8 cellular contexts compared by ENCODE assay signal in the genomic region with DNA sequence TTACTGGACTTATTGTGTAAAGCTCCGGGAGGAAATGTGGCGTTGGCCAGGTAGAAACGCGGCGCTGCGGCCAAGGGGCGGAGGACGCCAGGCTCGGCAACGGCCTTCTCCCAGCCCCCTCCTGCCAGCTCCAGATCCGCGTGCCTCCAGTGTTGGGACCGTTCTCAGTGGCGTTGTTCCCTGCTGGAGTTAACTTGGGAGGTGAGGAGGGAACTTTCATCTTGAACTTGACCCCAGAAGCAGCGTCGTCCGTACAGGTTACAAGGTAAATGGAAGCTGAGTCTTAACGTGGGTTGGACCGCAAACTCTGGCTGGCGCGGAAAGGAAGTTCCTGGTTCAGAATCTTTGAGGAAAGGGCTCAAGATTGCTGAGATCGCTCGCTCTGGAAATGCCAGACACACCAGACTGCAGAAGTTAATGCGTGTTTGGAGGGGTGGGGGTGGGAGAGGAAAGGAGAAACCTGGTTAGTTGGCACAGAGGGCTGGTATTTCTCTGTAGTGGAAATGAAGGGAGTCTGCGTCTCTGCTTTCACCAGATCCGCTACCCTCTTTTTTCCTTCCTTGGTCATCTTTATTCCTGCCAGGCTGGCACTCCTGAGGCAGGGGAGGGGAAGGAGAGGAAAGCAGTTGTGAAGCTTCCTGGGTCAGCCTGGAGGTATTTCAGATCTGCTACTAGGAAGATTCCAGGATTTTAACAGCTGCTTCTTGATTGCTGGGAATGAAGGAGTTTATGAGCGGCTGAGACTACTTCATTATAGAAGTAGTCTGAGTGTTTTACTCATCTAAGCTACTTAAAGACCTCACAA. TPM values are rescaled to one million over a fixed set of nuclear protein-coding genes. Genes with fewer than 3 reads are reported as not detected.
DNase-seq lines count a peak whose midpoint lies in the region; ATAC-seq, FAIRE-seq and TF ChIP-seq lines count a peak whose summit lies in the region.

No MANE protein-coding gene starts in this region.

- H3K27ac ChIP-seq in A549 = peak overlapping the region; percentile 75 to 92

- CTCF ChIA-PET in A549 (lab: Yijun Ruan, JAX) = interaction anchor here (1.0 to 3.7 kb wide), 4 partner anchors 17 to 149 kb away, joined by 3 to 15 read pairs (median 6); no protein-coding TSS in a partner anchor

- H3K27ac Mint-ChIP-seq in natural killer cell treated with Interleukin-12 subunit alpha and Interleukin-12 subunit beta and Interleukin-15 and Interleukin-18, amount 100 ng/mL, for 72 hours = no peak overlapping the region

- FAIRE-seq in A549 (lab: Jason Lieb, UNC) = no peak

- no peak for TF ChIP-seq CTCF in A549 (IDR thresholded peaks at IDR 0.05)
- no peak for TF ChIP-seq CTCF in GM12875 (IDR thresholded peaks at IDR 0.05; ENCODE audit: borderline replicate concordance, insufficient read depth, low read depth, low read length)
- no peak for TF ChIP-seq CTCF in fibroblast of pulmonary artery (IDR thresholded peaks at IDR 0.05; ENCODE audit: low read length, missing control alignments)

- H3K4me1 ChIP-seq in A549 = peaks cover 25% of the 10 kb centered on the region

- no peak for TF ChIP-seq RAD21 in A549 (conservative IDR thresholded peaks at IDR 0.05 in 1 of 2, IDR thresholded peaks at IDR 0.05 in 1 of 2)

- H3K4me1 Mint-ChIP-seq in natural killer cell treated with Interleukin-12 subunit alpha and Interleukin-12 subunit beta and Interleukin-15 and Interleukin-18, amount 100 ng/mL, for 72 hours (ENCODE audit: low read depth in 2 of 2) = peaks cover 12 to 15% of the 10 kb centered on the region in 2 donors

- peak overlapping the region; percentile 84 for H3K4me3 Mint-ChIP-seq in natural killer cell treated with Interleukin-12 subunit alpha and Interleukin-12 subunit beta and Interleukin-15 and Interleukin-18, amount 100 ng/mL, for 72 hours

- H3K4me2 ChIP-seq in A549 = peak overlapping the region; percentile 93

- 6% methylated on average over 27 of the region's 27 CpGs for WGBS in A549 (ENCODE audit: missing lambda C conversion rate)

- no peaks in the 10 kb centered on the region for H3K9me3 Mint-ChIP-seq in natural killer cell treated with Interleukin-12 subunit alpha and Interleukin-12 subunit beta and Interleukin-15 and Interleukin-18, amount 100 ng/mL, for 72 hours

- POLR2A ChIA-PET in A549 (lab: Yijun Ruan, JAX) = interaction anchor here (3.3 kb wide), 1 partner anchor 16 kb away, joined by 19 read pairs; no protein-coding TSS in a partner anchor

- H3K9me3 ChIP-seq in A549 = no peaks in the 10 kb centered on the region

- peaks cover 40 to 65% of the 10 kb centered on the region in 2 donors for H3K27me3 Mint-ChIP-seq in natural killer cell treated with Interleukin-12 subunit alpha and Interleukin-12 subunit beta and Interleukin-15 and Interleukin-18, amount 100 ng/mL, for 72 hours

- H3K36me3 Mint-ChIP-seq in natural killer cell treated with Interleukin-12 subunit alpha and Interleukin-12 subunit beta and Interleukin-15 and Interleukin-18, amount 100 ng/mL, for 72 hours = no peaks in the 10 kb centered on the region

- TF ChIP-seq EP300 in A549 (IDR thresholded peaks at IDR 0.05) = no peak

- H3K4me3 ChIP-seq in A549 (peak overlapping the region; percentile 88), GM12875 (ENCODE audit: low read depth, low read length) (peak overlapping the region; percentile 77), fibroblast of pulmonary artery (replicated peaks; ENCODE audit: low read depth, low read length) (peak overlapping the region; percentile 77)

- DNase-seq in A549 (ENCODE audit: low read depth in 1 of 2, low spot score in 1 of 2) (peak in 1 of 2 experiments; percentile 30), UCSD-AML1 (lab: John Stamatoyannopoulos, UW; ENCODE audit: unreplicated experiment) (peak; percentile 35), fibroblast of pulmonary artery (ENCODE audit: low read depth) (peak; percentile 40), NCI-H1436 (lab: John Stamatoyannopoulos, UW) (no peak)
- DNase-seq in natural killer cell treated with Interleukin-12 subunit alpha and Interleukin-12 subunit beta and Interleukin-15 and Interleukin-18, amount 100 ng/mL, for 72 hours (ENCODE audit: low spot score) = no peak

- TF ChIP-seq POLR2A in A549 (IDR thresholded peaks at IDR 0.05; ENCODE audit: low read length) = no peak

- peak; percentile 37 to 51; a peak in 5 of 6 replicates for ATAC-seq in A549
- no peak for ATAC-seq in natural killer cell treated with Interleukin-12 subunit alpha and Interleukin-12 subunit beta and Interleukin-15 and Interleukin-18, amount 100 ng/mL, for 72 hours
- no peak for ATAC-seq in GM21723 (IDR thresholded peaks at IDR 0.05; ENCODE audit: unreplicated experiment)
- no peak for ATAC-seq in GM19351 (IDR thresholded peaks at IDR 0.05; ENCODE audit: unreplicated experiment)

TF ChIP-seq in A549, 52 proteins besides CTCF, POLR2A, EP300 and RAD21:
- TF ChIP-seq ZNF302 (CRISPR knock-in tag; IDR thresholded peaks at IDR 0.05) = no peak
- TF ChIP-seq, protein P1, sequence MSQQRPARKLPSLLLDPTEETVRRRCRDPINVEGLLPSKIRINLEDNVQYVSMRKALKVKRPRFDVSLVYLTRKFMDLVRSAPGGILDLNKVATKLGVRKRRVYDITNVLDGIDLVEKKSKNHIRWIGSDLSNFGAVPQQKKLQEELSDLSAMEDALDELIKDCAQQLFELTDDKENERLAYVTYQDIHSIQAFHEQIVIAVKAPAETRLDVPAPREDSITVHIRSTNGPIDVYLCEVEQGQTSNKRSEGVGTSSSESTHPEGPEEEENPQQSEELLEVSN (IDR thresholded peaks at IDR 0.05; ENCODE audit: borderline replicate concordance, low read depth) = peak; percentile 38; the same call in 1 of the 2 replicates
- 0 out of 3 replicates have a peak, but pooled peaks have one; percentile 6 for TF ChIP-seq SMC3 (IDR thresholded peaks at IDR 0.05)
- TF ChIP-seq, protein P2, sequence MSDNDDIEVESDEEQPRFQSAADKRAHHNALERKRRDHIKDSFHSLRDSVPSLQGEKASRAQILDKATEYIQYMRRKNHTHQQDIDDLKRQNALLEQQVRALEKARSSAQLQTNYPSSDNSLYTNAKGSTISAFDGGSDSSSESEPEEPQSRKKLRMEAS (IDR thresholded peaks at IDR 0.05) = peak; percentile 55

RNA-seq across cellular contexts. Expression of a gene that starts 1.5 kb away (rescaled TPM):
- 19.5 and 21.2 TPM in 2 replicates for polyA plus RNA-seq in A549 (2011; rRNA removed)
- 6.3 and 7.0 TPM in 2 replicates for polyA plus RNA-seq in A549 (2012; cell fraction: cytosol; rRNA removed)
- polyA plus RNA-seq in A549 (2012; cell fraction: nucleus; rRNA removed) = 18.2 and 19.3 TPM in 2 replicates
- polyA plus RNA-seq in A549 (2017; fragmentation: RNase III; extraction: RNeasy Plus Mini Kit Qiagen cat#74134 plus additional on column Dnase treatment) = 8.1 to 10.0 TPM (median 9.2 TPM) in 3 replicates
- polyA minus RNA-seq in A549 (2011; rRNA and poly(A)+ RNA removed) = 43.3 and 47.4 TPM in 2 replicates
- total RNA-seq in natural killer cell treated with Interleukin-12 subunit alpha and Interleukin-12 subunit beta and Interleukin-15 and Interleukin-18, amount 100 ng/mL, for 72 hours = under 1 TPM; 0.21 to 0.56 TPM

Comparison
In these comparisons a context has a peak if more than half of its experiments do, and no peak if none do; other contexts are left out.
1. ATAC-seq: peak in A549 (2 of 2); none in natural killer cell treated with Interleukin-12 subunit alpha and Interleukin-12 subunit beta and Interleukin-15 and Interleukin-18, amount 100 ng/mL, for 72 hours (0 of 2), GM21723 (single experiment) and GM19351 (single experiment).
2. DNase-seq: peak in UCSD-AML1 (single experiment) and fibroblast of pulmonary artery (single experiment); none in natural killer cell treated with Interleukin-12 subunit alpha and Interleukin-12 subunit beta and Interleukin-15 and Interleukin-18, amount 100 ng/mL, for 72 hours (single experiment) and NCI-H1436 (single experiment).
3. Peak in every context shown above with its lines, with median percentiles within 50 percentile points of each other: H3K4me3 ChIP-seq.